ENCODE assay signal across 3 cellular contexts in genomic region chr17:21739485-21739884, GRCh38. TPM values are rescaled to one million over a fixed set of nuclear protein-coding genes. Genes with fewer than 3 reads are reported as not detected.
"Had no signal": no experiment of that assay in that cellular context is flagged by ENCODE, and none has a peak within 500 bp of the region (broad histone marks: within the 10 kb centered on the region; RNA-seq: fewer than 3 reads in every experiment).

No MANE protein-coding gene starts in this region.

RNA-seq across cellular contexts. Expression of gene KCNJ18, which starts 47.2 kb away (rescaled TPM):
- polyA plus RNA-seq: adipose tissue, keratinocyte, small intestine had no signal
